In genomic region chr17:45782889-45783592, GRCh38 we compare ENCODE assay signal across 1 cellular context.
TF ChIP-seq lines count a peak whose summit lies in the region.

No MANE protein-coding gene starts in this region.

TF ChIP-seq in HEK293, 187 proteins besides CTCF, POLR2A, EP300 and RAD21 (continued from another document):
- TF ChIP-seq ZBTB44 (tag by site-specific recombination; IDR thresholded peaks at IDR 0.05) = 0 out of 2 replicates have a peak, but pooled peaks have one; percentile 8
- TF ChIP-seq ZNF311 (tag by site-specific recombination; IDR thresholded peaks at IDR 0.05; ENCODE audit: borderline replicate concordance) = no peak
- no peak for TF ChIP-seq ZBTB21 (tag by site-specific recombination; IDR thresholded peaks at IDR 0.05)
- TF ChIP-seq KLF9 (tag by site-specific recombination; IDR thresholded peaks at IDR 0.05; ENCODE audit: low read depth) = peak; percentile 51; the same call in 1 of the 2 replicates
- TF ChIP-seq ZNF658 (tag by site-specific recombination; IDR thresholded peaks at IDR 0.05) = no peak
- TF ChIP-seq ZNF768 (tag by site-specific recombination; IDR thresholded peaks at IDR 0.05) = no peak
- no peak for TF ChIP-seq ZNF473 (tag by site-specific recombination; IDR thresholded peaks at IDR 0.05)
- no peak for TF ChIP-seq ZSCAN23 (tag by site-specific recombination; IDR thresholded peaks at IDR 0.05)
- no peak for TF ChIP-seq REST (tag by site-specific recombination; IDR thresholded peaks at IDR 0.05)
- no peak; the same call in 1 of the 2 replicates for TF ChIP-seq ZNF335 (tag by site-specific recombination; conservative IDR thresholded peaks at IDR 0.05)
- no peak for TF ChIP-seq REPIN1 (tag by site-specific recombination; IDR thresholded peaks at IDR 0.05; ENCODE audit: low read depth)
- no peak for TF ChIP-seq ZNF571 (tag by site-specific recombination; IDR thresholded peaks at IDR 0.05)
- no peak for TF ChIP-seq ZNF350 (tag by site-specific recombination; IDR thresholded peaks at IDR 0.05)
- no peak for TF ChIP-seq ZNF843 (tag by site-specific recombination; IDR thresholded peaks at IDR 0.05)
- peak; percentile 68; the same call in 1 of the 2 replicates for TF ChIP-seq ZNF660 (tag by site-specific recombination; IDR thresholded peaks at IDR 0.05)
- TF ChIP-seq ZNF544 (tag by site-specific recombination; IDR thresholded peaks at IDR 0.05) = no peak
- TF ChIP-seq MEIS1 (CRISPR knock-in tag; IDR thresholded peaks at IDR 0.05; ENCODE audit: borderline replicate concordance) = no peak
- TF ChIP-seq YY1 (tag by site-specific recombination; IDR thresholded peaks at IDR 0.05) = no peak
- TF ChIP-seq ZFP37 (tag by site-specific recombination; IDR thresholded peaks at IDR 0.05) = 0 out of 2 replicates have a peak, but pooled peaks have one; percentile 21
- TF ChIP-seq IKZF3 (tag by site-specific recombination; IDR thresholded peaks at IDR 0.05) = 0 out of 2 replicates have a peak, but pooled peaks have one; percentile 23
- TF ChIP-seq ZNF248 (tag by site-specific recombination; IDR thresholded peaks at IDR 0.05) = no peak
- no peak for TF ChIP-seq ZNF211 (tag by site-specific recombination; IDR thresholded peaks at IDR 0.05; ENCODE audit: low read depth)
- TF ChIP-seq GFI1B (tag by site-specific recombination; IDR thresholded peaks at IDR 0.05) = no peak
- no peak for TF ChIP-seq OSR2 (tag by site-specific recombination; IDR thresholded peaks at IDR 0.05)
- no peak for TF ChIP-seq KLF16 (tag by site-specific recombination; IDR thresholded peaks at IDR 0.05)
- no peak for TF ChIP-seq ZNF777 (tag by site-specific recombination; IDR thresholded peaks at IDR 0.05; ENCODE audit: borderline replicate concordance)
- TF ChIP-seq OVOL3 (tag by site-specific recombination; IDR thresholded peaks at IDR 0.05) = no peak
- TF ChIP-seq ZNF26 (tag by site-specific recombination; IDR thresholded peaks at IDR 0.05) = no peak
- no peak for TF ChIP-seq YY2 (tag by site-specific recombination; IDR thresholded peaks at IDR 0.05)
- peak; percentile 85 for TF ChIP-seq HIC1 (tag by site-specific recombination; IDR thresholded peaks at IDR 0.05)
- TF ChIP-seq ZNF677 (tag by site-specific recombination; IDR thresholded peaks at IDR 0.05) = no peak
- no peak for TF ChIP-seq ZSCAN5A (tag by site-specific recombination; IDR thresholded peaks at IDR 0.05)
- TF ChIP-seq ZNF280C (tag by site-specific recombination; IDR thresholded peaks at IDR 0.05) = no peak
- TF ChIP-seq ZBTB26 (tag by site-specific recombination; optimal IDR thresholded peaks at IDR 0.05) = peak; percentile 82
- TF ChIP-seq KLF1 (tag by site-specific recombination; IDR thresholded peaks at IDR 0.05) = peak; percentile 89
